ENCODE assay signal across 21 cellular contexts in the genomic region with DNA sequence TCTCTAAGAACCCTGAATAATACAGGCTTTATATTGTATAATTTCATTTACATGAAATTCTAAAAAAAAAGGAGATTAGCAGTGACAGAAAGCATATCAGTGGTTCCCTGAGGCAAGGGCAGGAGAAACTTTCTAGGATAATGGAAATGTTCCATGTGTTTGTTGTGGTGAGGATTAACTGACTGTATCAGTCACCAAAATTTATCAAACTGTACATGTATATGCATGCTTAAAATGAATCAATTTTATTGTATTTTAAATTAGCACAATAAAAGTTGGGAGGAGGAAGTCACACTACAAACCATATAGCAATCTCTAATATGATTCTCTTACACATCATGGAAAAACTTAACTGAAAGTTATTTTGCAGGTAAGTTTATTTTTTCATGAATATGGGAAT.
"Had no signal": no experiment of that assay in that cellular context is flagged by ENCODE, and none has a peak within 500 bp of the region (broad histone marks: within the 10 kb centered on the region; RNA-seq: fewer than 3 reads in every experiment).

No MANE protein-coding gene starts in this region.

- H3K36me3 ChIP-seq: colonic mucosa, esophagus muscularis mucosa, gastrocnemius medialis, heart left ventricle, left lung, lower lobe of right lung had no signal

- H3K27me3 ChIP-seq: colonic mucosa, esophagus muscularis mucosa, gastrocnemius medialis, heart left ventricle, hepatocyte, left lung had no signal

- DNase-seq: colonic mucosa; cortex of kidney; effector CD8-positive, alpha-beta T cell; effector memory CD8-positive, alpha-beta T cell; foreskin melanocyte; gastrocnemius medialis; heart left ventricle; hypothalamus; immature natural killer cell; islet precursor cell; left cardiac atrium; left lung; left ventricle myocardium superior; lower lobe of right lung; mesenchymal stem cell; mucosa of descending colon; naive B cell; naive thymus-derived CD8-positive, alpha-beta T cell had no signal

- FAIRE-seq: endothelial cell of umbilical vein had no signal

- H3K4me1 ChIP-seq: colonic mucosa, esophagus muscularis mucosa, gastrocnemius medialis, heart left ventricle, left lung, lower lobe of right lung had no signal

- H3K4me3 ChIP-seq: colonic mucosa, esophagus muscularis mucosa, gastrocnemius medialis, heart left ventricle, hepatocyte, left lung, lower lobe of right lung, mucosa of descending colon had no signal

- H3K27ac ChIP-seq: colonic mucosa, esophagus muscularis mucosa, gastrocnemius medialis, heart left ventricle, hepatocyte, left lung, lower lobe of right lung had no signal

- ATAC-seq: effector memory CD8-positive, alpha-beta T cell; gastrocnemius medialis; heart left ventricle; left cardiac atrium; left lung; left ventricle myocardium superior; lower lobe of right lung; mucosa of descending colon; naive thymus-derived CD8-positive, alpha-beta T cell had no signal
